In genomic region chr10:117496031-117496430, GRCh38 we compare ENCODE assay signal across 18 cellular contexts. TPM values are rescaled to one million over a fixed set of nuclear protein-coding genes. Genes with fewer than 3 reads are reported as not detected.
"Had no signal": no experiment of that assay in that cellular context is flagged by ENCODE, and none has a peak within 500 bp of the region (broad histone marks: within the 10 kb centered on the region; RNA-seq: fewer than 3 reads in every experiment).

No MANE protein-coding gene starts in this region.

- H3K4me1 ChIP-seq: colonic mucosa, gastrocnemius medialis, left lung, suprapubic skin had no signal

- H3K27ac Mint-ChIP-seq: dendritic cell treated with granulocyte-macrophage colony-stimulating factor and Interleukin-4, amounts not matched to agents 40 ng/mL and 50 ng/mL, for 4 days; endodermal cell; naive thymus-derived CD8-positive, alpha-beta T cell; nephron progenitor cell; stimulated activated naive CD8-positive, alpha-beta T cell treated with anti-CD3 and anti-CD28 coated beads, Interleukin-15, amount 100 ng/mL, for 72 hours had no signal

- H3K9me3 ChIP-seq: colonic mucosa, gastrocnemius medialis, heart left ventricle, left lung, ovary, suprapubic skin, transverse colon had no signal

- H3K4me3 Mint-ChIP-seq: dendritic cell treated with granulocyte-macrophage colony-stimulating factor and Interleukin-4, amounts not matched to agents 40 ng/mL and 50 ng/mL, for 4 days; naive thymus-derived CD8-positive, alpha-beta T cell; nephron progenitor cell; stimulated activated naive CD8-positive, alpha-beta T cell treated with anti-CD3 and anti-CD28 coated beads, Interleukin-15, amount 100 ng/mL, for 72 hours had no signal

- H3K27me3 ChIP-seq: colonic mucosa, ovary had no signal

- H3K4me3 ChIP-seq: colonic mucosa, gastrocnemius medialis, heart left ventricle, left lung, ovary, smooth muscle cell, suprapubic skin, transverse colon had no signal

- H3K9me3 Mint-ChIP-seq: dendritic cell treated with granulocyte-macrophage colony-stimulating factor and Interleukin-4, amounts not matched to agents 40 ng/mL and 50 ng/mL, for 4 days; endodermal cell; naive thymus-derived CD8-positive, alpha-beta T cell; stimulated activated naive CD8-positive, alpha-beta T cell treated with anti-CD3 and anti-CD28 coated beads, Interleukin-15, amount 100 ng/mL, for 72 hours had no signal

- H3K36me3 ChIP-seq: colonic mucosa, gastrocnemius medialis, heart left ventricle, left lung, ovary, suprapubic skin, transverse colon had no signal

- H3K27ac ChIP-seq: colonic mucosa, epithelial cell of prostate, gastrocnemius medialis, heart left ventricle, left lung, suprapubic skin, transverse colon had no signal

- H3K36me3 Mint-ChIP-seq: naive thymus-derived CD8-positive, alpha-beta T cell had no signal

RNA-seq across cellular contexts. Expression of gene EMX2, which starts 46.5 kb away (rescaled TPM):
- total RNA-seq: colonic mucosa; esophagus mucosa; left lung; lung microvascular endothelial cell; myocyte; naive thymus-derived CD8-positive, alpha-beta T cell; pulmonary artery endothelial cell had no signal
- polyA plus RNA-seq: naive thymus-derived CD8-positive, alpha-beta T cell; smooth muscle cell had no signal
